Comparison of ENCODE assay signal across 8 cellular contexts in genomic region chr9:89422151-89422918, GRCh38.
DNase-seq lines count a peak whose midpoint lies in the region; ATAC-seq, FAIRE-seq and TF ChIP-seq lines count a peak whose summit lies in the region.

No MANE protein-coding gene starts in this region.

- peak overlapping the region; percentile 81 for H3K4me3 Mint-ChIP-seq in T-helper 2 cell treated with Interferon-gamma antibody and Interleukin-4, amounts not matched to agents 5 μg/mL and 100 μg/mL, for 36 hours
- no peak overlapping the region for H3K4me3 Mint-ChIP-seq in Calu3 (ENCODE audit: low read depth, unreplicated experiment)

- H3K9me3 Mint-ChIP-seq in T-helper 2 cell treated with Interferon-gamma antibody and Interleukin-4, amounts not matched to agents 5 μg/mL and 100 μg/mL, for 36 hours = peaks cover 5% of the 10 kb centered on the region
- H3K9me3 Mint-ChIP-seq in Calu3 (ENCODE audit: low read depth, unreplicated experiment) = no peaks in the 10 kb centered on the region

- peak; percentile 83 for FAIRE-seq in GM18507 (lab: Jason Lieb, UNC)

- peak overlapping the region; percentile 90 for H3K27ac Mint-ChIP-seq in T-helper 2 cell treated with Interferon-gamma antibody and Interleukin-4, amounts not matched to agents 5 μg/mL and 100 μg/mL, for 36 hours
- no peak overlapping the region for H3K27ac Mint-ChIP-seq in Calu3 (ENCODE audit: unreplicated experiment)

- DNase-seq in GM18507 (ENCODE audit: extremely low spot score, insufficient read length, low read depth) (no peak), astrocyte of the hippocampus (ENCODE audit: low read depth, low spot score) (peak; percentile 75), Calu3 (no peak), DMS114 treated with DMSO at 0.1 percent for 48 hours (lab: John Stamatoyannopoulos, UW; ENCODE audit: unreplicated experiment) (no peak)
- peak; percentile 88 for DNase-seq in T-helper 2 cell treated with Interferon-gamma antibody and Interleukin-4, amounts not matched to agents 5 μg/mL and 100 μg/mL, for 36 hours (ENCODE audit: low spot score)
- DNase-seq in stimulated activated CD4-positive, alpha-beta T cell treated with anti-CD3 and anti-CD28 coated beads, Interleukin-2, amount 100 ng/mL, for 24 hours = peak; percentile 70 to 74

- ATAC-seq in GM18870 (IDR thresholded peaks at IDR 0.05; ENCODE audit: unreplicated experiment) = no peak
- ATAC-seq in HG03095 (IDR thresholded peaks at IDR 0.05; ENCODE audit: unreplicated experiment) = no peak

- no peak for TF ChIP-seq CTCF in Calu3 (IDR thresholded peaks at IDR 0.05; ENCODE audit: unreplicated experiment)

- no peaks in the 10 kb centered on the region for H3K27me3 Mint-ChIP-seq in T-helper 2 cell treated with Interferon-gamma antibody and Interleukin-4, amounts not matched to agents 5 μg/mL and 100 μg/mL, for 36 hours (ENCODE audit: low read depth)
- no peaks in the 10 kb centered on the region for H3K27me3 Mint-ChIP-seq in Calu3 (ENCODE audit: unreplicated experiment)

- BruUV-seq in Calu3 (replicated peaks; lab: Mats Ljungman, UMichigan) = no TSS peak

- intact Hi-C loops in Calu3 (cut with micrococcal nuclease; ENCODE audit: unreplicated experiment) = no loop called here

- H3K4me1 Mint-ChIP-seq in T-helper 2 cell treated with Interferon-gamma antibody and Interleukin-4, amounts not matched to agents 5 μg/mL and 100 μg/mL, for 36 hours (ENCODE audit: low read depth) = peaks cover 91% of the 10 kb centered on the region
- H3K4me1 Mint-ChIP-seq in Calu3 (ENCODE audit: low read depth, unreplicated experiment) = no peaks in the 10 kb centered on the region

- peaks cover 84% of the 10 kb centered on the region for H3K36me3 Mint-ChIP-seq in T-helper 2 cell treated with Interferon-gamma antibody and Interleukin-4, amounts not matched to agents 5 μg/mL and 100 μg/mL, for 36 hours (ENCODE audit: low read depth)
- no peaks in the 10 kb centered on the region for H3K36me3 Mint-ChIP-seq in Calu3 (ENCODE audit: insufficient read depth, unreplicated experiment)

- CTCF ChIA-PET in Calu3 (lab: Charles Lee) = no interaction called here

Comparison
In these comparisons a context has a peak if more than half of its experiments do, and no peak if none do; other contexts are left out.
1. DNase-seq: peak in T-helper 2 cell treated with Interferon-gamma antibody and Interleukin-4, amounts not matched to agents 5 μg/mL and 100 μg/mL, for 36 hours (single experiment), astrocyte of the hippocampus (single experiment) and stimulated activated CD4-positive, alpha-beta T cell treated with anti-CD3 and anti-CD28 coated beads, Interleukin-2, amount 100 ng/mL, for 24 hours (2 of 2); none in GM18507 (single experiment), Calu3 (single experiment) and DMS114 treated with DMSO at 0.1 percent for 48 hours (single experiment).